In the genomic region with DNA sequence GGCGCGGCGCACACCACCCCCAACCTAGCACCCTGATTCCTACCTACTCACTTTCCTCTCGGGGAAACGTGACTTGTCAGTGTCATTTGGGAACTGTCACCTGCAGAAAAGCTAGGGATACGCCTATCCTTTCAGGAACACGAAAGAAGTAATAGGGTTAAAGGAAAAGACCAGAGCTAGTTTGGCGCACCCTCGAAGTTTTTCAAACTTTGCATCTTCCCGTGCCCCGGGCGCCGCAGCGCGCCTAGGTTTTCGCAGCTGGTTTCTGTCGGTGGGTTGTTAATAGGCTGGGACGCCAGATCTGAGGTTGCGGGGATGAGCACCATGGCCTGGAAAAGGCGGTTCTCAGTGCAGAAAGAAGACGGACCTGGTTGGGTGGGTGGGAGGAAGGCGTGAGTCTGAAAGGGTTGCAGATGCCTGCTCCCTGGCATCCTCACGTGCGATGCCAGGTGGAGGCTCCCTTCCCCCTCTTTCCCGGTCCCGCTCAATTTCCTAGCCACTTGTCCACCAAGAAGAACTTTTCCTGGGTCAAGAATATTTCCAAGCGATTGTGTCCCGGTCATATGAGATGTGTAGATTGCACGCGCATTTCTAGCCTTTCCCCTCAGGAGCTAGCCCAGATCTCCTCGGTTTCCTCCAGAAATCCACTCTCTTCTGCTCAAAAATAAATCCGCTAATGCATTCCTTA, we compare ENCODE assay signal across 1 cellular context.
TF ChIP-seq lines count a peak whose summit lies in the region.

No MANE protein-coding gene starts in this region.

TF ChIP-seq in endothelial cell of umbilical vein, 7 proteins besides CTCF, POLR2A, EP300 and RAD21 (continued from another document):
- TF ChIP-seq EZH2 (IDR thresholded peaks at IDR 0.05; ENCODE audit: borderline replicate concordance, low read depth, low read length, severe bottlenecking), result no peak
TF ChIP-seq in endothelial cell of umbilical vein: peak in this region for 0.
